In genomic region chr6:157940375-157941036, GRCh38 we compare ENCODE assay signal across 7 cellular contexts. TPM values are rescaled to one million over a fixed set of nuclear protein-coding genes. Genes with fewer than 3 reads are reported as not detected.
A peak's percentile ranks its signal among the peaks of the same experiment; 100 is the strongest.
DNase-seq lines count a peak whose midpoint lies in the region; ATAC-seq and TF ChIP-seq lines count a peak whose summit lies in the region.
"Not testable (repeated sequence)": the region's sequence is repeated elsewhere in the genome, so short reads cannot be mapped to it uniquely, and the experiment has no call there.

No MANE protein-coding gene starts in this region.

- peak; percentile 23 for DNase-seq in activated CD4-positive, CD25-positive, alpha-beta regulatory T cell treated with anti-CD3 and anti-CD28 coated beads, Interleukin-2, amount 50 U/mL, for 16 hours (ENCODE audit: low read depth, low spot score)
- peak; percentile 27 for DNase-seq in activated CD8-positive, alpha-beta memory T cell treated with anti-CD3 and anti-CD28 coated beads, Interleukin-2, amount 50 U/mL, for 24 hours (ENCODE audit: extremely low read depth)
- peak; percentile 64 for DNase-seq in activated naive CD4-positive, alpha-beta T cell treated with anti-CD3 and anti-CD28 coated beads, Interleukin-2, amount 50 U/mL, for 16 hours
- DNase-seq in epithelial cell of esophagus (ENCODE audit: low read depth): peak; percentile 78
- not testable (repeated sequence) for DNase-seq in left lobe of liver (ENCODE audit: low spot score)
- peak; percentile 80 for DNase-seq in stimulated activated CD4-positive, alpha-beta T cell treated with anti-CD3 and anti-CD28 coated beads, Interleukin-15, amount 100 ng/mL, for 24 hours
- DNase-seq in stimulated activated CD8-positive, alpha-beta memory T cell treated with anti-CD3 and anti-CD28 coated beads, Interleukin-15, amount 100 ng/mL, for 48 hours (ENCODE audit: low read depth in 2 of 2): peak; percentile 49 to 61

- not testable (repeated sequence) for H3K4me3 ChIP-seq in epithelial cell of esophagus (ENCODE audit: low read length)

- TF ChIP-seq CTCF in epithelial cell of esophagus (IDR thresholded peaks at IDR 0.05; ENCODE audit: insufficient read depth, low read depth, low read length, missing control alignments): not testable (repeated sequence)

- ATAC-seq in left lobe of liver: peak; percentile 77

RNA-seq across cellular contexts. Expression of gene SYNJ2, which starts 41.2 kb away (rescaled TPM):
- total RNA-seq in left lobe of liver: 5.5 TPM
